ENCODE assay signal across 8 cellular contexts in the genomic region with DNA sequence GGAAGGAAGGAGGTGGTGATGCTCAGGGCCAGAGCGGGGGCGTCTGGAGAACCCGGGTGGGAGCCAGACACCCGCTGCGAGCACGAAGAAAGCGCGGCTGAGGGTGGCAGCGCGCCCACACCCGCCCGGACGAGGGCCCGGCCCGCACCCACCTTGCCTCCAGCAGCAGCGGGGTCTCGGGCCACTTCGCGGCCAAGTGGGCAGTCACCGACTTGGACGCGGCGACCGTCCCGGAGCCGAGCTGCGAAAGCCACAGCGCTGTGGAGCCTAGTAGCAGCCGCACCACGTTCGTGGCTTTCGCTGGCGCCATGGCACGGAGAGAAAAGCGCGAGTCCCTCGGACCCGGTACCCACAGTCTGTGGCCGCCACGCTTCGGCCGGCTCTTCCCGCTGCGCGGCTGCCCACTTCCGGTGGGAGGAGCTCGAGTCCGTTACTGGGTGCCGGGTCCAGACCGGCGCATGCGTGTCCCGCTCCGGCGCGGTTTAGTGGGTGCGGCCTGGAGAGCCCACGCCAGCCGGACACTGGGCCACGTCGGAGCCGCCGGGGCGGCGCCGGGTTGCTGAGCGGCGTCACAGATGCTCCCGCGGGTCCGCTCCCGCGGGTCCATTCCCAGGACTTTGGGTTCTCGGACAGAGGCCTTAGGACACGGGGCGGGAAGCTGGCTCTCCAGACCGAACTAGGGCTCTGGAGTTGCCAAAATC. TPM values are rescaled to one million over a fixed set of nuclear protein-coding genes. Genes with fewer than 3 reads are reported as not detected.
DNase-seq lines count a peak whose midpoint lies in the region; ATAC-seq and TF ChIP-seq lines count a peak whose summit lies in the region.

UGGT2 (minus strand) TSS at position 399 of the 701 bp plus-strand sequence; CDS start at position 310, 89 bp downstream.

- no peaks in the 10 kb centered on the region for H3K4me1 ChIP-seq in neuronal stem cell (ENCODE audit: control insufficient read depth in 2 of 2, insufficient read depth in 1 of 2, low read depth in 1 of 2, low read length in 2 of 2)
- H3K4me1 ChIP-seq in CD4-positive, alpha-beta memory T cell (ENCODE audit: insufficient read depth, low read length) = no peaks in the 10 kb centered on the region

- CTCF ChIA-PET in CD4-positive, alpha-beta memory T cell (lab: Charles Lee; ENCODE audit: partially characterized antibody) = no interaction called here

- peaks cover 7% of the 10 kb centered on the region for H3K4me1 Mint-ChIP-seq in activated naive CD8-positive, alpha-beta T cell treated with anti-CD3 and anti-CD28 coated beads for 36 hours
- no peaks in the 10 kb centered on the region for H3K4me1 Mint-ChIP-seq in glutamatergic neuron (ENCODE audit: low read depth, unreplicated experiment)
- H3K4me1 Mint-ChIP-seq in CD4-positive, alpha-beta memory T cell = peaks cover 4 to 7% (median 5%) of the 10 kb centered on the region in 4 donors

- no peak within 1 kb of the TSS for H2BK120ac ChIP-seq in neuronal stem cell (ENCODE audit: low read depth, low read length)

- peak within 1 kb of the TSS; percentile 44 for H3K23ac ChIP-seq in neuronal stem cell (ENCODE audit: low read depth, low read length, poor library complexity)

- peak within 1 kb of the TSS; percentile 63 for H2AK5ac ChIP-seq in neuronal stem cell (ENCODE audit: low read depth, low read length)

- peak within 1 kb of the TSS; percentile 53 for H3K27ac ChIP-seq in neuronal stem cell (replicated peaks; ENCODE audit: low read length)
- H3K27ac ChIP-seq in CD4-positive, alpha-beta memory T cell (ENCODE audit: low read depth, low read length) = no peak within 1 kb of the TSS

- H4K91ac ChIP-seq in neuronal stem cell (ENCODE audit: low read depth, low read length, poor library complexity) = peak within 1 kb of the TSS; percentile 68

- H3K27me3 ChIP-seq in neuronal stem cell (ENCODE audit: control insufficient read depth in 3 of 3, insufficient read depth in 3 of 3, low read depth in 1 of 3, low read length in 3 of 3) = peaks cover 0 to under 1% (median 0%) of the 10 kb centered on the region in 3 experiments
- no peaks in the 10 kb centered on the region for H3K27me3 ChIP-seq in CD4-positive, alpha-beta memory T cell (ENCODE audit: insufficient read depth, low read length)

- H3K4me2 ChIP-seq in neuronal stem cell (ENCODE audit: insufficient read depth, low read length, poor library complexity, severe bottlenecking) = peak within 1 kb of the TSS; percentile 89

- peak; percentile 17 for TF ChIP-seq CTCF in glutamatergic neuron (IDR thresholded peaks at IDR 0.05; ENCODE audit: partially characterized antibody, unreplicated experiment)

- peak within 1 kb of the TSS; percentile 90 for H3K14ac ChIP-seq in neuronal stem cell (ENCODE audit: low read length)

- H2AFZ ChIP-seq in neuronal stem cell (ENCODE audit: low read length) = peak within 1 kb of the TSS; percentile 98

- no peaks in the 10 kb centered on the region for H3K36me3 ChIP-seq in neuronal stem cell (replicated peaks in 1 of 2; ENCODE audit: control insufficient read depth in 2 of 2, insufficient read depth in 2 of 2, low read length in 2 of 2)
- no peaks in the 10 kb centered on the region for H3K36me3 ChIP-seq in CD4-positive, alpha-beta memory T cell (ENCODE audit: insufficient read depth, low read length)

- H3K9ac ChIP-seq in neuronal stem cell (ENCODE audit: low read depth, low read length, poor library complexity) = peak within 1 kb of the TSS; percentile 96

- H2BK5ac ChIP-seq in neuronal stem cell (ENCODE audit: low read length) = no peak within 1 kb of the TSS

- H3K79me1 ChIP-seq in neuronal stem cell (ENCODE audit: low read depth, low read length) = peaks cover 6% of the 10 kb centered on the region

- H3K27ac Mint-ChIP-seq in activated naive CD8-positive, alpha-beta T cell treated with anti-CD3 and anti-CD28 coated beads for 36 hours = no peak within 1 kb of the TSS
- H3K27ac Mint-ChIP-seq in glutamatergic neuron (ENCODE audit: unreplicated experiment) = peak within 1 kb of the TSS; percentile 93
- no peak within 1 kb of the TSS for H3K27ac Mint-ChIP-seq in CD4-positive, alpha-beta memory T cell

- POLR2A ChIA-PET in CD4-positive, alpha-beta memory T cell (lab: Charles Lee; ENCODE audit: partially characterized antibody) = no interaction called here

- no peaks in the 10 kb centered on the region for H3K9me3 ChIP-seq in neuronal stem cell (replicated peaks in 1 of 2; ENCODE audit: control insufficient read depth in 2 of 2, insufficient read depth in 1 of 2, low read depth in 1 of 2, low read length in 2 of 2)
- H3K9me3 ChIP-seq in CD4-positive, alpha-beta memory T cell (ENCODE audit: control insufficient read depth in 1 of 2, low read length in 2 of 2) = no peaks in the 10 kb centered on the region

- no CpG with 5 or more reads among the region's 77 CpGs for WGBS in neuronal stem cell (ENCODE audit: extremely low coverage in 2 of 2, insufficient read length in 2 of 2, insufficient replicate concordance in 1 of 2), 2 donors

- H3K27me3 Mint-ChIP-seq in activated naive CD8-positive, alpha-beta T cell treated with anti-CD3 and anti-CD28 coated beads for 36 hours = peaks cover 62% of the 10 kb centered on the region
- peaks cover 8% of the 10 kb centered on the region for H3K27me3 Mint-ChIP-seq in glutamatergic neuron (ENCODE audit: unreplicated experiment)
- H3K27me3 Mint-ChIP-seq in CD4-positive, alpha-beta memory T cell = peaks cover 8 to 17% of the 10 kb centered on the region in 2 donors

- DNase-seq in DMS153 (lab: John Stamatoyannopoulos, UW) = peak; percentile 81
- DNase-seq in NCI-H510A (lab: John Stamatoyannopoulos, UW) = peak; percentile 78
- peak; percentile 4 for DNase-seq in activated naive CD8-positive, alpha-beta T cell treated with anti-CD3 and anti-CD28 coated beads for 36 hours
- peak; percentile 95 for DNase-seq in glutamatergic neuron
- peak; percentile 76 for DNase-seq in neuronal stem cell (ENCODE audit: low spot score)
- no peak for DNase-seq in CD4-positive, alpha-beta memory T cell

- peak within 1 kb of the TSS; percentile 85 to 100 for H3K4me3 ChIP-seq in neuronal stem cell (ENCODE audit: low read length in 2 of 2)
- H3K4me3 ChIP-seq in CD4-positive, alpha-beta memory T cell (ENCODE audit: low read length in 2 of 2) = no peak within 1 kb of the TSS

- ATAC-seq in GM19351 (IDR thresholded peaks at IDR 0.05; ENCODE audit: unreplicated experiment) (peak; percentile 91), HG03432 (IDR thresholded peaks at IDR 0.05; ENCODE audit: unreplicated experiment) (peak; percentile 97)

- peak within 1 kb of the TSS; percentile 93 for H3K18ac ChIP-seq in neuronal stem cell (ENCODE audit: low read length)

- peak within 1 kb of the TSS; percentile 72 for H4K8ac ChIP-seq in neuronal stem cell (ENCODE audit: low read depth, low read length)

- peak within 1 kb of the TSS; percentile 92 for H2BK15ac ChIP-seq in neuronal stem cell (ENCODE audit: low read length)

- peaks cover 2% of the 10 kb centered on the region for H3K36me3 Mint-ChIP-seq in activated naive CD8-positive, alpha-beta T cell treated with anti-CD3 and anti-CD28 coated beads for 36 hours
- no peaks in the 10 kb centered on the region for H3K36me3 Mint-ChIP-seq in glutamatergic neuron (ENCODE audit: unreplicated experiment)
- H3K36me3 Mint-ChIP-seq in CD4-positive, alpha-beta memory T cell = no peaks in the 10 kb centered on the region

- peak within 1 kb of the TSS; percentile 56 for H3K4me3 Mint-ChIP-seq in activated naive CD8-positive, alpha-beta T cell treated with anti-CD3 and anti-CD28 coated beads for 36 hours
- H3K4me3 Mint-ChIP-seq in glutamatergic neuron (ENCODE audit: unreplicated experiment) = peak within 1 kb of the TSS; percentile 100
- H3K4me3 Mint-ChIP-seq in CD4-positive, alpha-beta memory T cell = peak within 1 kb of the TSS in 4 of 8 donors; percentile 34 to 69 (median 66)

- H3K4ac ChIP-seq in neuronal stem cell (ENCODE audit: low read length) = no peak within 1 kb of the TSS

- H3K9me3 Mint-ChIP-seq in activated naive CD8-positive, alpha-beta T cell treated with anti-CD3 and anti-CD28 coated beads for 36 hours = peaks cover 3% of the 10 kb centered on the region
- H3K9me3 Mint-ChIP-seq in glutamatergic neuron (ENCODE audit: unreplicated experiment) = peaks cover 2% of the 10 kb centered on the region
- peaks cover 2 to 32% (median 17%) of the 10 kb centered on the region in 8 donors for H3K9me3 Mint-ChIP-seq in CD4-positive, alpha-beta memory T cell

- H2BK12ac ChIP-seq in neuronal stem cell (ENCODE audit: low read length) = peak within 1 kb of the TSS; percentile 30

- intact Hi-C loops in CD4-positive, alpha-beta memory T cell (cut with micrococcal nuclease) = no loop called here

RNA-seq across cellular contexts. Expression of gene UGGT2, which starts in this region (rescaled TPM):
- under 1 TPM in 1 of 2 experiments, not detected in 1; 0.16 TPM for total RNA-seq in activated naive CD8-positive, alpha-beta T cell treated with anti-CD3 and anti-CD28 coated beads for 36 hours
- 34.6 TPM for total RNA-seq in glutamatergic neuron (ENCODE audit: unreplicated experiment)
- 21.7 TPM for polyA plus RNA-seq in neuronal stem cell (2013, experiment 1 of 2)
- 21.7 TPM for polyA plus RNA-seq in neuronal stem cell (2013, experiment 2 of 2)
- total RNA-seq in CD4-positive, alpha-beta memory T cell = not detected
- not detected for polyA plus RNA-seq in CD4-positive, alpha-beta memory T cell

Comparison
In these comparisons a context has a peak if more than half of its experiments do, and no peak if none do; other contexts are left out.
1. RNA of gene UGGT2 (total RNA-seq): 34.6 TPM in glutamatergic neuron (single experiment); not detected in CD4-positive, alpha-beta memory T cell and 0.16 TPM in activated naive CD8-positive, alpha-beta T cell treated with anti-CD3 and anti-CD28 coated beads for 36 hours; every median in the first group is over 10 times any median in the second.
2. Peak in DNase-seq in activated naive CD8-positive, alpha-beta T cell treated with anti-CD3 and anti-CD28 coated beads for 36 hours; RNA of the gene not detected or under 1 TPM.
3. DNase-seq: peak in DMS153 (single experiment), NCI-H510A (single experiment), glutamatergic neuron (single experiment) and neuronal stem cell (single experiment); none in CD4-positive, alpha-beta memory T cell (0 of 5).
4. H3K4me3 ChIP-seq: peak in neuronal stem cell (2 of 2); none in CD4-positive, alpha-beta memory T cell (0 of 2).